In genomic region chr4:67327245-67327860, GRCh38 we compare ENCODE assay signal across 8 cellular contexts.
A peak's percentile ranks its signal among the peaks of the same experiment; 100 is the strongest.
DNase-seq lines count a peak whose midpoint lies in the region; TF ChIP-seq lines count a peak whose summit lies in the region.

No MANE protein-coding gene starts in this region.

- H3K79me2 ChIP-seq in MM.1S (ENCODE audit: low read length) = no peaks in the 10 kb centered on the region

- H3K36me3 ChIP-seq in MM.1S (replicated peaks; ENCODE audit: insufficient read depth, low read length) = no peaks in the 10 kb centered on the region

- no peaks in the 10 kb centered on the region for H3K4me1 Mint-ChIP-seq in HFFc6 (ENCODE audit: low read depth)
- peaks cover 28% of the 10 kb centered on the region for H3K4me1 Mint-ChIP-seq in brain

- peak; percentile 30 for DNase-seq in activated gamma-delta T cell treated with Interleukin-2 at 50 U/mL for 16 hours
- DNase-seq in activated gamma-delta T cell (lab: John Stamatoyannopoulos, UW) = no peak
- peak; percentile 29 for DNase-seq in HFFc6
- peak; percentile 72 for DNase-seq in MM.1S
- DNase-seq in SKM-1 treated with dmso at 0.1 percent for 144 hours (lab: John Stamatoyannopoulos, UW; ENCODE audit: unreplicated experiment) = peak; percentile 38
- peak; percentile 87 for DNase-seq in iPS-NIHi7 (ENCODE audit: extremely low spot score)
- peak; percentile 63 for DNase-seq in stimulated activated CD4-positive, alpha-beta T cell treated with anti-CD3 and anti-CD28 coated beads, Interleukin-15, amount 100 ng/mL, for 24 hours

- no peaks in the 10 kb centered on the region; the same call in 1 of the 2 replicates for H3K27me3 Mint-ChIP-seq in HFFc6 (ENCODE audit: insufficient read depth)
- H3K27me3 Mint-ChIP-seq in brain = no peaks in the 10 kb centered on the region

- no peaks in the 10 kb centered on the region for H3K4me1 ChIP-seq in MM.1S (ENCODE audit: low read length)

- H4K20me1 ChIP-seq in MM.1S (ENCODE audit: insufficient read depth, low read length) = no peaks in the 10 kb centered on the region

- no peak overlapping the region for H3K27ac ChIP-seq in MM.1S (ENCODE audit: low read length)

- no peak overlapping the region for H3K4me3 ChIP-seq in MM.1S (ENCODE audit: low read length)

- H3K9ac ChIP-seq in MM.1S (ENCODE audit: low read length) = no peak overlapping the region; the same call in 1 of the 2 replicates

- TF ChIP-seq CTCF in HFFc6 (IDR thresholded peaks at IDR 0.05) = peak; percentile 95
- peak; percentile 86 for TF ChIP-seq CTCF in MM.1S (IDR thresholded peaks at IDR 0.05; ENCODE audit: low read length)
- peak; percentile 86 to 96 for TF ChIP-seq CTCF in brain (conservative IDR thresholded peaks at IDR 0.05)

- no peaks in the 10 kb centered on the region for H3K9me3 ChIP-seq in MM.1S (replicated peaks; ENCODE audit: insufficient read depth, low read length)

- H3K4me2 ChIP-seq in MM.1S (ENCODE audit: low read depth, low read length) = peak overlapping the region; percentile 28; the same call in 1 of the 2 replicates

- H2AFZ ChIP-seq in MM.1S (ENCODE audit: low read length) = peak overlapping the region; percentile 21

- no peaks in the 10 kb centered on the region for H3K9me2 ChIP-seq in MM.1S (replicated peaks; ENCODE audit: insufficient read depth, low read length)

- H3K27ac Mint-ChIP-seq in HFFc6 = no peak overlapping the region
- peak overlapping the region in 2 of 5 experiments; percentile 10 to 11 for H3K27ac Mint-ChIP-seq in brain

- H3K4me3 Mint-ChIP-seq in HFFc6 = no peak overlapping the region
- peak overlapping the region in 1 of 5 experiments; percentile 8 for H3K4me3 Mint-ChIP-seq in brain

- no peaks in the 10 kb centered on the region for H3K27me3 ChIP-seq in MM.1S (replicated peaks; ENCODE audit: insufficient read depth, low read length)

- H3F3A ChIP-seq in MM.1S (ENCODE audit: insufficient read depth, low read length) = no peaks in the 10 kb centered on the region

- no peaks in the 10 kb centered on the region for H3K36me3 Mint-ChIP-seq in HFFc6 (ENCODE audit: low read depth)
- peaks cover 6% of the 10 kb centered on the region for H3K36me3 Mint-ChIP-seq in brain

- H3K9me3 Mint-ChIP-seq in HFFc6 (no peaks in the 10 kb centered on the region), brain (peaks cover 6 to 22% (median 11%) of the 10 kb centered on the region in 5 experiments)
